Comparison of ENCODE assay signal across 17 cellular contexts in genomic region chr22:26534166-26534855, GRCh38. TPM values are rescaled to one million over a fixed set of nuclear protein-coding genes. Genes with fewer than 3 reads are reported as not detected.
A peak's percentile ranks its signal among the peaks of the same experiment; 100 is the strongest.
DNase-seq lines count a peak whose midpoint lies in the region; FAIRE-seq and TF ChIP-seq lines count a peak whose summit lies in the region.
"Had no signal": no experiment of that assay in that cellular context is flagged by ENCODE, and none has a peak within 500 bp of the region (broad histone marks: within the 10 kb centered on the region; RNA-seq: fewer than 3 reads in every experiment).

No MANE protein-coding gene starts in this region.

- peaks cover 9% of the 10 kb centered on the region for H3K4me1 ChIP-seq in endodermal cell (ENCODE audit: control insufficient read depth, insufficient read depth, low read length)
- no peaks in the 10 kb centered on the region for H3K4me1 ChIP-seq in prostate gland (replicated peaks)
- no peaks in the 10 kb centered on the region for H3K4me1 ChIP-seq in kidney (ENCODE audit: control insufficient read depth in 1 of 2, insufficient read depth in 1 of 2, low read depth in 1 of 2, low read length in 2 of 2)
- H3K4me1 ChIP-seq: BE2C, esophagus muscularis mucosa had no signal

- H3K36me3 ChIP-seq in endodermal cell (ENCODE audit: control insufficient read depth, insufficient read depth, low read length) = peaks cover 38% of the 10 kb centered on the region
- no peaks in the 10 kb centered on the region for H3K36me3 ChIP-seq in prostate gland
- H3K36me3 ChIP-seq in kidney (ENCODE audit: control insufficient read depth in 1 of 2, insufficient read depth in 2 of 2, low read length in 2 of 2) = peaks cover 3 to 8% of the 10 kb centered on the region in 2 donors
- H3K36me3 ChIP-seq: BE2C had no signal

- H3K27ac Mint-ChIP-seq in endodermal cell = peak overlapping the region; percentile 19

- TF ChIP-seq POLR2A in GM12891 (IDR thresholded peaks at IDR 0.05; ENCODE audit: low read depth, low read length) (no peak), prostate gland (IDR thresholded peaks at IDR 0.05) (no peak)

- no peak overlapping the region for H3K9ac ChIP-seq in endodermal cell (ENCODE audit: extremely low read depth, low read length, poor library complexity, severe bottlenecking)
- H3K9ac ChIP-seq in kidney (ENCODE audit: low read length in 2 of 2) = no peak overlapping the region

- H3K4me3 Mint-ChIP-seq in endodermal cell = no peak overlapping the region

- no peak for DNase-seq in GM12891 (ENCODE audit: insufficient read length, low spot score)
- peak; percentile 7 for DNase-seq in NCI-H1048 (lab: John Stamatoyannopoulos, UW)
- DNase-seq in endodermal cell = no peak
- DNase-seq in prostate gland (ENCODE audit: low spot score) = peak; percentile 36
- DNase-seq in kidney = no peak
- DNase-seq in SIG-M5 (lab: John Stamatoyannopoulos, UW) = no peak
- no peak for DNase-seq in NK-92 treated with Interleukin-12 subunit alpha and Interleukin-12 subunit beta, amount 100 ng/mL, for 24 hours (lab: John Stamatoyannopoulos, UW)
- DNase-seq: activated CD4-positive, alpha-beta T cell treated with anti-CD3 and anti-CD28 coated beads, Interleukin-2, amount 50 U/mL, for 1 hour; BE2C; heart right ventricle; kidney glomerular epithelial cell; NCI-H1105; NCI-H2171 treated with DMSO at 0.1 percent for 48 hours; psoas muscle had no signal

- H3K27ac ChIP-seq in endodermal cell (ENCODE audit: low read depth, low read length) (no peak overlapping the region), prostate gland (no peak overlapping the region), kidney (ENCODE audit: low read depth in 2 of 2, low read length in 2 of 2) (no peak overlapping the region)
- H3K27ac ChIP-seq: psoas muscle, SJSA1 had no signal

- no peaks in the 10 kb centered on the region for H3K9me3 Mint-ChIP-seq in endodermal cell

- intact Hi-C loops in prostate gland (cut with DNase I) (no loop called here), kidney (cut with DNase I) (no loop called here)

- H3K9me3 ChIP-seq in endodermal cell (ENCODE audit: control insufficient read depth, low read length) (no peaks in the 10 kb centered on the region), prostate gland (no peaks in the 10 kb centered on the region), kidney (ENCODE audit: control insufficient read depth in 1 of 2, low read length in 2 of 2) (no peaks in the 10 kb centered on the region)
- H3K9me3 ChIP-seq: BE2C, esophagus muscularis mucosa, heart right ventricle, psoas muscle, SJSA1 had no signal

- WGBS in endodermal cell (ENCODE audit: insufficient coverage in 1 of 2, insufficient read length in 1 of 2), 2 experiments = 94 to 100% methylated on average over 1 to 7 of the region's 7 CpGs
- 48% methylated on average over 7 of the region's 7 CpGs for WGBS in prostate gland

- peak; percentile 78 for FAIRE-seq in GM12891 (lab: Jason Lieb, UNC)
- no peak for FAIRE-seq in kidney (lab: Jason Lieb, UNC)
- FAIRE-seq: colon had no signal

- H3K4me3 ChIP-seq in endodermal cell (ENCODE audit: low read length) (no peak overlapping the region), prostate gland (no peak overlapping the region), kidney (ENCODE audit: low read length in 2 of 2) (no peak overlapping the region)
- H3K4me3 ChIP-seq: esophagus muscularis mucosa, heart right ventricle, psoas muscle, SJSA1 had no signal

- H3K4me1 Mint-ChIP-seq in endodermal cell = peaks cover 22% of the 10 kb centered on the region

- H3K27me3 ChIP-seq in endodermal cell (ENCODE audit: control insufficient read depth, insufficient read depth, low read length, poor library complexity, severe bottlenecking) (no peaks in the 10 kb centered on the region), prostate gland (replicated peaks; ENCODE audit: insufficient read depth) (no peaks in the 10 kb centered on the region)
- H3K27me3 ChIP-seq: BE2C, esophagus muscularis mucosa, heart right ventricle, SJSA1 had no signal

- TF ChIP-seq CTCF in endodermal cell (conservative IDR thresholded peaks at IDR 0.05) (no peak), prostate gland (IDR thresholded peaks at IDR 0.05) (no peak), kidney (IDR thresholded peaks at IDR 0.05; ENCODE audit: borderline replicate concordance, extremely low read depth, insufficient read depth) (no peak)

- peaks cover 67% of the 10 kb centered on the region for H3K36me3 Mint-ChIP-seq in endodermal cell (ENCODE audit: low read depth)

- no peaks in the 10 kb centered on the region for H3K27me3 Mint-ChIP-seq in endodermal cell (ENCODE audit: insufficient read depth)

TF ChIP-seq in GM12891, 5 proteins besides CTCF, POLR2A, EP300 and RAD21:
- TF ChIP-seq TAF1 (IDR thresholded peaks at IDR 0.05; ENCODE audit: low read depth, low read length) = no peak
- TF ChIP-seq POLR2AphosphoS5 (IDR thresholded peaks at IDR 0.05; ENCODE audit: low read depth, low read length) = no peak
- TF ChIP-seq PAX5 (IDR thresholded peaks at IDR 0.05; ENCODE audit: insufficient read depth, low read length, severe bottlenecking) = no peak
- no peak for TF ChIP-seq POU2F2 (IDR thresholded peaks at IDR 0.05; ENCODE audit: low read depth, low read length)
- TF ChIP-seq SPI1 (IDR thresholded peaks at IDR 0.05; ENCODE audit: low read depth, low read length) = no peak

RNA-seq across cellular contexts. Expression of gene TFIP11, which starts 22.0 kb away (rescaled TPM):
- 20.4 TPM for polyA plus RNA-seq in GM12891 (2012; ENCODE audit: low read depth, missing spikeins)
- total RNA-seq in endodermal cell (10 to 100 TPM; 28.4 to 28.9 TPM), prostate gland (10 to 100 TPM; 21.9 to 33.2 TPM), kidney (34.2 TPM)
- polyA plus RNA-seq in endodermal cell (2013, experiment 1 of 2) = 21.4 TPM
- 23.5 TPM for polyA plus RNA-seq in endodermal cell (2013, experiment 2 of 2)
- polyA plus RNA-seq in kidney (ENCODE audit: insufficient read depth, low read depth, low replicate concordance) = 26.7 TPM

RNA-seq across cellular contexts. Expression of gene SRRD, which starts 50.6 kb away (rescaled TPM):
- polyA plus RNA-seq in GM12891 (2012; ENCODE audit: low read depth, missing spikeins) = 15.2 TPM
- 10 to 100 TPM; 27.4 to 30.0 TPM for total RNA-seq in endodermal cell
- 26.7 TPM for polyA plus RNA-seq in endodermal cell (2013, experiment 1 of 2)
- polyA plus RNA-seq in endodermal cell (2013, experiment 2 of 2) = 25.2 TPM
- 10 to 100 TPM; 15.2 to 24.4 TPM for total RNA-seq in prostate gland
- total RNA-seq in kidney = 22.8 TPM
- polyA plus RNA-seq in kidney (ENCODE audit: insufficient read depth, low read depth, low replicate concordance) = 20.3 TPM

RNA-seq across cellular contexts. Expression of gene HPS4, which starts 50.7 kb away (rescaled TPM):
- polyA plus RNA-seq in GM12891 (2012; ENCODE audit: low read depth, missing spikeins) = 16.9 TPM
- 10 to 100 TPM; 41.7 to 57.6 TPM for total RNA-seq in endodermal cell
- polyA plus RNA-seq in endodermal cell (2013, experiment 1 of 2) = 45.7 TPM
- polyA plus RNA-seq in endodermal cell (2013, experiment 2 of 2) = 41.7 TPM
- 10 to 100 TPM; 25.3 to 83.9 TPM for total RNA-seq in prostate gland
- total RNA-seq in kidney = 35.5 TPM
- 11.9 TPM for polyA plus RNA-seq in kidney (ENCODE audit: insufficient read depth, low read depth, low replicate concordance)

RNA-seq across cellular contexts. Expression of gene TPST2, which starts 55.6 kb away (rescaled TPM):
- 13.3 TPM for polyA plus RNA-seq in GM12891 (2012; ENCODE audit: low read depth, missing spikeins)
- total RNA-seq in endodermal cell = 10 to 100 TPM; 38.9 to 53.2 TPM
- 22.0 TPM for polyA plus RNA-seq in endodermal cell (2013, experiment 1 of 2)
- 19.7 TPM for polyA plus RNA-seq in endodermal cell (2013, experiment 2 of 2)
- 100 to 1,000 TPM in 1 of 2 donors, 10 to 100 TPM in 1; 49.4 to 200 TPM for total RNA-seq in prostate gland
- total RNA-seq in kidney = 40.3 TPM
- polyA plus RNA-seq in kidney (ENCODE audit: insufficient read depth, low read depth, low replicate concordance) = 48.7 TPM

Comparison
In these comparisons a context has a peak if more than half of its experiments do, and no peak if none do; other contexts are left out.
1. DNase-seq: peak in NCI-H1048 (single experiment) and prostate gland (single experiment); none in GM12891 (single experiment), endodermal cell (single experiment), kidney (single experiment), SIG-M5 (single experiment) and NK-92 treated with Interleukin-12 subunit alpha and Interleukin-12 subunit beta, amount 100 ng/mL, for 24 hours (single experiment).